ENCODE assay signal across 7 cellular contexts in the genomic region with DNA sequence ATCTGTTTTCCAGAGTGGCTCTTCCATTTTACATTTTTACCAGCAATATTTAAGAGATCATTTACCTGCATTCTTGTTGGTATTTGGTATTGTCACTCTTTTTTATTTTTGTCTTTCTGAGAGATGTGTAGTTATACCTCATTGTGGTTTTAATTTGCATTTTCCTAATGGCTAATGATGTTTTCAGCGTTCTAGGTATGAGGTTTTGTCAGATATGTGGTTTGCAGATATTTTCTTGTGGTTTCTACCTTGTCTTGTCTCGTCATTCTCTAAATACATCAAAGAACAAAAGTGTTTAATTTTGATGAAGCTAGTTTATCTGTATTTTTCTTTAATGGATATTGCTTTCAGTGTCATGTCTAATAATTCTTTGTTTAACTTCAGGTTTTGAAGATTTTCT.
DNase-seq lines count a peak whose midpoint lies in the region; ATAC-seq, FAIRE-seq and TF ChIP-seq lines count a peak whose summit lies in the region.
"Not testable (repeated sequence)": the region's sequence is repeated elsewhere in the genome, so short reads cannot be mapped to it uniquely, and the experiment has no call there.

No MANE protein-coding gene starts in this region.

- H4K20me1 ChIP-seq in KMS-11 (ENCODE audit: insufficient read depth); GM12878 (ENCODE audit: control insufficient read depth, insufficient read depth): not testable (repeated sequence)

- not testable (repeated sequence) for H3K9me3 ChIP-seq in GM12878 (replicated peaks; ENCODE audit: control insufficient read depth, insufficient read depth, low read length)

- not testable (repeated sequence) for FAIRE-seq in GM12878 (lab: Jason Lieb, UNC)

- H3K27ac ChIP-seq in KMS-11; GM12878 (ENCODE audit: control insufficient read depth, insufficient read depth): not testable (repeated sequence)

- not testable (repeated sequence) for H3K9ac ChIP-seq in KMS-11; GM12878 (ENCODE audit: control insufficient read depth, insufficient read depth, low read length)

- not testable (repeated sequence) for H3K4me1 Mint-ChIP-seq in T-helper 2 cell treated with Interferon-gamma antibody and Interleukin-4, amounts not matched to agents 5 μg/mL and 100 μg/mL, for 36 hours (ENCODE audit: low read depth); stimulated activated naive B cell treated with anti-CD40 and anti-IgM and Interleukin-4, amounts not matched to agents 10 μg/mL and 1 μg/mL and 100 μg/mL, for 72 hours

- TF ChIP-seq POLR2A in GM12878 (IDR thresholded peaks at IDR 0.05; ENCODE audit: low read depth, low read length), result not testable (repeated sequence)

- not testable (repeated sequence) for TF ChIP-seq EP300 in GM12878 (IDR thresholded peaks at IDR 0.05; ENCODE audit: borderline replicate concordance in 1 of 2, control insufficient read depth in 1 of 2, low read depth in 2 of 2, low read length in 2 of 2)

- ATAC-seq in GM18867 (IDR thresholded peaks at IDR 0.05; ENCODE audit: unreplicated experiment) (peak; percentile 72), HG02981 (IDR thresholded peaks at IDR 0.05; ENCODE audit: unreplicated experiment) (peak; percentile 59), GM12878 (peak; percentile 66)
- ATAC-seq in stimulated activated naive B cell treated with anti-CD40 and anti-IgM and Interleukin-4, amounts not matched to agents 10 μg/mL and 1 μg/mL and 100 μg/mL, for 72 hours (replicated peaks), result peak; percentile 38 to 48

- H3K27me3 ChIP-seq in KMS-11 (ENCODE audit: insufficient read depth, low read depth); GM12878 (replicated peaks in 1 of 2; ENCODE audit: control insufficient read depth in 2 of 2, insufficient read depth in 2 of 2, low read length in 1 of 2): not testable (repeated sequence)

- WGBS in GM12878 (ENCODE audit: insufficient coverage, insufficient replicate concordance, low lambda C conversion rate, missing lambda C conversion rate), result 0% methylated on average over 2 of the region's 2 CpGs

- H3K9me3 Mint-ChIP-seq in T-helper 2 cell treated with Interferon-gamma antibody and Interleukin-4, amounts not matched to agents 5 μg/mL and 100 μg/mL, for 36 hours; stimulated activated naive B cell treated with anti-CD40 and anti-IgM and Interleukin-4, amounts not matched to agents 10 μg/mL and 1 μg/mL and 100 μg/mL, for 72 hours: not testable (repeated sequence)

- H3K4me1 ChIP-seq in KMS-11 (ENCODE audit: low read depth, poor library complexity, severe bottlenecking); GM12878 (ENCODE audit: control insufficient read depth, insufficient read depth, low read length): not testable (repeated sequence)

- not testable (repeated sequence) for H3K4me3 ChIP-seq in KMS-11 (IDR thresholded peaks at IDR 0.05; ENCODE audit: insufficient read depth, low read depth, low read length); GM12878

- DNase-seq in GM13976 (ENCODE audit: low spot score), result peak; percentile 0
- DNase-seq in T-helper 2 cell treated with Interferon-gamma antibody and Interleukin-4, amounts not matched to agents 5 μg/mL and 100 μg/mL, for 36 hours (ENCODE audit: low spot score); GM12878 (ENCODE audit: low read depth, low spot score); stimulated activated naive B cell treated with anti-CD40 and anti-IgM and Interleukin-4, amounts not matched to agents 10 μg/mL and 1 μg/mL and 100 μg/mL, for 72 hours: not testable (repeated sequence)

- not testable (repeated sequence) for H3K36me3 ChIP-seq in KMS-11 (ENCODE audit: insufficient read depth); GM12878 (ENCODE audit: control insufficient read depth in 2 of 2, insufficient read depth in 2 of 2, low read length in 1 of 2)

- POLR2A ChIA-PET in GM12878 (lab: Charles Lee), result not testable (repeated sequence)

- in situ Hi-C loops in GM13976 (cut with MboI; ENCODE audit: low sequenced_read_pairs, unreplicated experiment); GM12878 (cut with MboI): not testable (repeated sequence)

- BruUV-seq in GM12878 (replicated peaks; lab: Mats Ljungman, UMichigan), result not testable (repeated sequence)

- H3K27me3 Mint-ChIP-seq in T-helper 2 cell treated with Interferon-gamma antibody and Interleukin-4, amounts not matched to agents 5 μg/mL and 100 μg/mL, for 36 hours (ENCODE audit: low read depth); stimulated activated naive B cell treated with anti-CD40 and anti-IgM and Interleukin-4, amounts not matched to agents 10 μg/mL and 1 μg/mL and 100 μg/mL, for 72 hours: not testable (repeated sequence)

- peak overlapping the region; percentile 10 for H3K4me3 Mint-ChIP-seq in T-helper 2 cell treated with Interferon-gamma antibody and Interleukin-4, amounts not matched to agents 5 μg/mL and 100 μg/mL, for 36 hours
- not testable (repeated sequence) for H3K4me3 Mint-ChIP-seq in stimulated activated naive B cell treated with anti-CD40 and anti-IgM and Interleukin-4, amounts not matched to agents 10 μg/mL and 1 μg/mL and 100 μg/mL, for 72 hours

- CTCF ChIA-PET in GM12878 (lab: Yijun Ruan, JAX), result not testable (repeated sequence)

- not testable (repeated sequence) for TF ChIP-seq CTCF in GM13976 (IDR thresholded peaks at IDR 0.05; ENCODE audit: borderline replicate concordance, control extremely low read depth, extremely low read depth, insufficient read depth, missing control alignments); KMS-11 (conservative IDR thresholded peaks at IDR 0.05; ENCODE audit: low read depth, low read length); GM12878 (IDR thresholded peaks at IDR 0.05 in 2 of 3, conservative IDR thresholded peaks at IDR 0.05 in 1 of 3; ENCODE audit: control insufficient read depth in 2 of 3, extremely low read depth in 1 of 3, insufficient read depth in 1 of 3, low read depth in 3 of 3, low read length in 3 of 3)

- 0 out of 2 replicates have a peak overlapping the region, but pooled peaks have one; percentile 19 for H3K4me2 ChIP-seq in KMS-11
- H3K4me2 ChIP-seq in GM12878 (ENCODE audit: control insufficient read depth, insufficient read depth), result not testable (repeated sequence)

- H2AFZ ChIP-seq in KMS-11 (ENCODE audit: low read depth); GM12878 (ENCODE audit: control insufficient read depth, low read depth, low read length): not testable (repeated sequence)

- SMC1A ChIA-PET in GM12878 (lab: Charles Lee; ENCODE audit: uncharacterized antibody, unreplicated experiment), result not testable (repeated sequence)

- RAD21 ChIA-PET in GM12878 (lab: Charles Lee; ENCODE audit: unreplicated experiment), result not testable (repeated sequence)

- H3K79me2 ChIP-seq in KMS-11 (ENCODE audit: insufficient read depth, low read depth); GM12878 (ENCODE audit: control insufficient read depth, insufficient read depth, low read length): not testable (repeated sequence)

- H3K36me3 Mint-ChIP-seq in T-helper 2 cell treated with Interferon-gamma antibody and Interleukin-4, amounts not matched to agents 5 μg/mL and 100 μg/mL, for 36 hours (ENCODE audit: low read depth); stimulated activated naive B cell treated with anti-CD40 and anti-IgM and Interleukin-4, amounts not matched to agents 10 μg/mL and 1 μg/mL and 100 μg/mL, for 72 hours: not testable (repeated sequence)

- intact Hi-C loops in GM12878 (cut with micrococcal nuclease; ENCODE audit: unreplicated experiment), result not testable (repeated sequence)

- H3K27ac Mint-ChIP-seq in T-helper 2 cell treated with Interferon-gamma antibody and Interleukin-4, amounts not matched to agents 5 μg/mL and 100 μg/mL, for 36 hours; stimulated activated naive B cell treated with anti-CD40 and anti-IgM and Interleukin-4, amounts not matched to agents 10 μg/mL and 1 μg/mL and 100 μg/mL, for 72 hours: not testable (repeated sequence)

- TF ChIP-seq RAD21 in GM12878 (IDR thresholded peaks at IDR 0.05; ENCODE audit: insufficient read depth, low read depth, low read length), result not testable (repeated sequence)

TF ChIP-seq in GM12878, 131 proteins besides CTCF, POLR2A, EP300 and RAD21:
- TF ChIP-seq ATF7 (IDR thresholded peaks at IDR 0.05; ENCODE audit: low read depth) (0 out of 2 replicates have a peak, but pooled peaks have one; percentile 27), MTA2 (IDR thresholded peaks at IDR 0.05; ENCODE audit: low read depth) (peak; percentile 63; the same call in 1 of the 2 replicates), RUNX3 (IDR thresholded peaks at IDR 0.05; ENCODE audit: low read length) (0 out of 2 replicates have a peak, but pooled peaks have one; percentile 14)
